In genomic region chr3:195106418-195106906, GRCh38 we compare ENCODE assay signal across 1 cellular context.
TF ChIP-seq lines count a peak whose summit lies in the region.

No MANE protein-coding gene starts in this region.

TF ChIP-seq in HepG2, 621 proteins besides CTCF, POLR2A, EP300 and RAD21 (continued from another document and continues in another):
- TF ChIP-seq, protein P1, sequence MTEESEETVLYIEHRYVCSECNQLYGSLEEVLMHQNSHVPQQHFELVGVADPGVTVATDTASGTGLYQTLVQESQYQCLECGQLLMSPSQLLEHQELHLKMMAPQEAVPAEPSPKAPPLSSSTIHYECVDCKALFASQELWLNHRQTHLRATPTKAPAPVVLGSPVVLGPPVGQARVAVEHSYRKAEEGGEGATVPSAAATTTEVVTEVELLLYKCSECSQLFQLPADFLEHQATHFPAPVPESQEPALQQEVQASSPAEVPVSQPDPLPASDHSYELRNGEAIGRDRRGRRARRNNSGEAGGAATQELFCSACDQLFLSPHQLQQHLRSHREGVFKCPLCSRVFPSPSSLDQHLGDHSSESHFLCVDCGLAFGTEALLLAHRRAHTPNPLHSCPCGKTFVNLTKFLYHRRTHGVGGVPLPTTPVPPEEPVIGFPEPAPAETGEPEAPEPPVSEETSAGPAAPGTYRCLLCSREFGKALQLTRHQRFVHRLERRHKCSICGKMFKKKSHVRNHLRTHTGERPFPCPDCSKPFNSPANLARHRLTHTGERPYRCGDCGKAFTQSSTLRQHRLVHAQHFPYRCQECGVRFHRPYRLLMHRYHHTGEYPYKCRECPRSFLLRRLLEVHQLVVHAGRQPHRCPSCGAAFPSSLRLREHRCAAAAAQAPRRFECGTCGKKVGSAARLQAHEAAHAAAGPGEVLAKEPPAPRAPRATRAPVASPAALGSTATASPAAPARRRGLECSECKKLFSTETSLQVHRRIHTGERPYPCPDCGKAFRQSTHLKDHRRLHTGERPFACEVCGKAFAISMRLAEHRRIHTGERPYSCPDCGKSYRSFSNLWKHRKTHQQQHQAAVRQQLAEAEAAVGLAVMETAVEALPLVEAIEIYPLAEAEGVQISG (CRISPR knock-in tag; IDR thresholded peaks at IDR 0.05), result peak; percentile 46; the same call in 1 of the 2 replicates
- no peak for TF ChIP-seq ZNF205 (CRISPR knock-in tag; IDR thresholded peaks at IDR 0.05)
- no peak for TF ChIP-seq MAFF (IDR thresholded peaks at IDR 0.05; ENCODE audit: low read depth, low read length)
- TF ChIP-seq NCOA2 (CRISPR knock-in tag; IDR thresholded peaks at IDR 0.05), result no peak
- TF ChIP-seq CENPT (CRISPR knock-in tag; IDR thresholded peaks at IDR 0.05; ENCODE audit: low read depth), result no peak
- no peak for TF ChIP-seq ZNF256 (CRISPR knock-in tag; conservative IDR thresholded peaks at IDR 0.05)
- 0 out of 2 replicates have a peak, but pooled peaks have one; percentile 27 for TF ChIP-seq NR2C2 (CRISPR knock-in tag; IDR thresholded peaks at IDR 0.05; ENCODE audit: borderline replicate concordance)
- TF ChIP-seq, protein P2, sequence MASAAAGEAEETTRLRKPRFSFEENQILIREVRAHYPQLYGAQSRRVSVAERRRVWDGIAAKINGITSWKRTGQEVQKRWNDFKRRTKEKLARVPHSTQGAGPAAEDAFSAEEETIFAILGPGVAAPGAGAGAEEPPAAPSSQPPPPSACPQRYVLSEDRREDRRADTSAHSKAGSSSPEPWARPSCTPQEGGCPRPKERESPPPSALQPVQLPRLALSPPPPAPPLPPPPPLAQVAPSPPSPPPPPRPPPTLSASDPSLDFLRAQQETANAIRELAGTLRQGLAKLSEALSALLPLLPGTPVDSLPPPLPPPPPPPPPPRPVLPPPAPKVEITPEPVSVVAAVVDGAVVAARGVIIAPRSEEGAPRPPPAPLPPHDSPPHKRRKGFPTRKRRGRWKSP (CRISPR knock-in tag; IDR thresholded peaks at IDR 0.05), result no peak
- no peak for TF ChIP-seq FOXA1 (IDR thresholded peaks at IDR 0.05)
- TF ChIP-seq FOXA1 (CRISPR knock-in tag; IDR thresholded peaks at IDR 0.05), result no peak
- TF ChIP-seq ZNF75D (CRISPR knock-in tag; IDR thresholded peaks at IDR 0.05; ENCODE audit: borderline replicate concordance), result no peak
- peak; percentile 37; the same call in 1 of the 2 replicates for TF ChIP-seq ZBTB8A (CRISPR knock-in tag; IDR thresholded peaks at IDR 0.05; ENCODE audit: borderline replicate concordance, low read depth)
- no peak for TF ChIP-seq ZNF557 (CRISPR knock-in tag; IDR thresholded peaks at IDR 0.05)
- no peak for TF ChIP-seq SMARCC2 (IDR thresholded peaks at IDR 0.05)
- TF ChIP-seq, protein P3, sequence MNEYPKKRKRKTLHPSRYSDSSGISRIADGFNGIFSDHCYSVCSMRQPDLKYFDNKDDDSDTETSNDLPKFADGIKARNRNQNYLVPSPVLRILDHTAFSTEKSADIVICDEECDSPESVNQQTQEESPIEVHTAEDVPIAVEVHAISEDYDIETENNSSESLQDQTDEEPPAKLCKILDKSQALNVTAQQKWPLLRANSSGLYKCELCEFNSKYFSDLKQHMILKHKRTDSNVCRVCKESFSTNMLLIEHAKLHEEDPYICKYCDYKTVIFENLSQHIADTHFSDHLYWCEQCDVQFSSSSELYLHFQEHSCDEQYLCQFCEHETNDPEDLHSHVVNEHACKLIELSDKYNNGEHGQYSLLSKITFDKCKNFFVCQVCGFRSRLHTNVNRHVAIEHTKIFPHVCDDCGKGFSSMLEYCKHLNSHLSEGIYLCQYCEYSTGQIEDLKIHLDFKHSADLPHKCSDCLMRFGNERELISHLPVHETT (CRISPR knock-in tag; conservative IDR thresholded peaks at IDR 0.05), result no peak
- TF ChIP-seq ZNF616 (CRISPR knock-in tag; IDR thresholded peaks at IDR 0.05; ENCODE audit: low read depth), result no peak
- TF ChIP-seq KDM1A (CRISPR knock-in tag; IDR thresholded peaks at IDR 0.05), result no peak
- 0 out of 2 replicates have a peak, but pooled peaks have one; percentile 68 for TF ChIP-seq ZNF543 (CRISPR knock-in tag; IDR thresholded peaks at IDR 0.05)
- TF ChIP-seq NFRKB (IDR thresholded peaks at IDR 0.05), result no peak
- TF ChIP-seq, protein P4, sequence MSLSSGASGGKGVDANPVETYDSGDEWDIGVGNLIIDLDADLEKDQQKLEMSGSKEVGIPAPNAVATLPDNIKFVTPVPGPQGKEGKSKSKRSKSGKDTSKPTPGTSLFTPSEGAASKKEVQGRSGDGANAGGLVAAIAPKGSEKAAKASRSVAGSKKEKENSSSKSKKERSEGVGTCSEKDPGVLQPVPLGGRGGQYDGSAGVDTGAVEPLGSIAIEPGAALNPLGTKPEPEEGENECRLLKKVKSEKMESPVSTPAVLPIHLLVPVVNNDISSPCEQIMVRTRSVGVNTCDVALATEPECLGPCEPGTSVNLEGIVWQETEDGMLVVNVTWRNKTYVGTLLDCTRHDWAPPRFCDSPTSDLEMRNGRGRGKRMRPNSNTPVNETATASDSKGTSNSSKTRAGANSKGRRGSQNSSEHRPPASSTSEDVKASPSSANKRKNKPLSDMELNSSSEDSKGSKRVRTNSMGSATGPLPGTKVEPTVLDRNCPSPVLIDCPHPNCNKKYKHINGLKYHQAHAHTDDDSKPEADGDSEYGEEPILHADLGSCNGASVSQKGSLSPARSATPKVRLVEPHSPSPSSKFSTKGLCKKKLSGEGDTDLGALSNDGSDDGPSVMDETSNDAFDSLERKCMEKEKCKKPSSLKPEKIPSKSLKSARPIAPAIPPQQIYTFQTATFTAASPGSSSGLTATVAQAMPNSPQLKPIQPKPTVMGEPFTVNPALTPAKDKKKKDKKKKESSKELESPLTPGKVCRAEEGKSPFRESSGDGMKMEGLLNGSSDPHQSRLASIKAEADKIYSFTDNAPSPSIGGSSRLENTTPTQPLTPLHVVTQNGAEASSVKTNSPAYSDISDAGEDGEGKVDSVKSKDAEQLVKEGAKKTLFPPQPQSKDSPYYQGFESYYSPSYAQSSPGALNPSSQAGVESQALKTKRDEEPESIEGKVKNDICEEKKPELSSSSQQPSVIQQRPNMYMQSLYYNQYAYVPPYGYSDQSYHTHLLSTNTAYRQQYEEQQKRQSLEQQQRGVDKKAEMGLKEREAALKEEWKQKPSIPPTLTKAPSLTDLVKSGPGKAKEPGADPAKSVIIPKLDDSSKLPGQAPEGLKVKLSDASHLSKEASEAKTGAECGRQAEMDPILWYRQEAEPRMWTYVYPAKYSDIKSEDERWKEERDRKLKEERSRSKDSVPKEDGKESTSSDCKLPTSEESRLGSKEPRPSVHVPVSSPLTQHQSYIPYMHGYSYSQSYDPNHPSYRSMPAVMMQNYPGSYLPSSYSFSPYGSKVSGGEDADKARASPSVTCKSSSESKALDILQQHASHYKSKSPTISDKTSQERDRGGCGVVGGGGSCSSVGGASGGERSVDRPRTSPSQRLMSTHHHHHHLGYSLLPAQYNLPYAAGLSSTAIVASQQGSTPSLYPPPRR (CRISPR knock-in tag; IDR thresholded peaks at IDR 0.05; ENCODE audit: borderline replicate concordance), result peak; percentile 71; the same call in 1 of the 2 replicates
- TF ChIP-seq GPN1 (CRISPR knock-in tag; IDR thresholded peaks at IDR 0.05; ENCODE audit: borderline replicate concordance), result no peak
- TF ChIP-seq CHD4 (IDR thresholded peaks at IDR 0.05; ENCODE audit: borderline replicate concordance, low read length), result no peak
- TF ChIP-seq, protein P5, sequence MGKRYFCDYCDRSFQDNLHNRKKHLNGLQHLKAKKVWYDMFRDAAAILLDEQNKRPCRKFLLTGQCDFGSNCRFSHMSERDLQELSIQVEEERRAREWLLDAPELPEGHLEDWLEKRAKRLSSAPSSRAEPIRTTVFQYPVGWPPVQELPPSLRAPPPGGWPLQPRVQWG (CRISPR knock-in tag; IDR thresholded peaks at IDR 0.05; ENCODE audit: borderline replicate concordance, low read depth), result no peak
- no peak for TF ChIP-seq KAT7 (CRISPR knock-in tag; IDR thresholded peaks at IDR 0.05; ENCODE audit: borderline replicate concordance)
- TF ChIP-seq ZNF710 (CRISPR knock-in tag; IDR thresholded peaks at IDR 0.05; ENCODE audit: borderline replicate concordance), result no peak
- peak; percentile 64; the same call in 1 of the 2 replicates for TF ChIP-seq ZNF761 (CRISPR knock-in tag; conservative IDR thresholded peaks at IDR 0.05)
- TF ChIP-seq MAX (IDR thresholded peaks at IDR 0.05), result no peak
- TF ChIP-seq ZNF142 (CRISPR knock-in tag; IDR thresholded peaks at IDR 0.05), result no peak
- no peak for TF ChIP-seq ZNF207 (IDR thresholded peaks at IDR 0.05; ENCODE audit: borderline replicate concordance)
- no peak for TF ChIP-seq ATF7 (IDR thresholded peaks at IDR 0.05)
- no peak for TF ChIP-seq ATF7 (CRISPR knock-in tag; IDR thresholded peaks at IDR 0.05)
- TF ChIP-seq POGZ (CRISPR knock-in tag; IDR thresholded peaks at IDR 0.05), result 0 out of 2 replicates have a peak, but pooled peaks have one; percentile 46
- no peak for TF ChIP-seq FOXO1 (CRISPR knock-in tag; IDR thresholded peaks at IDR 0.05)
- no peak for TF ChIP-seq PPARG (CRISPR knock-in tag; conservative IDR thresholded peaks at IDR 0.05)
- peak; percentile 54; the same call in 1 of the 2 replicates for TF ChIP-seq ZNF709 (CRISPR knock-in tag; IDR thresholded peaks at IDR 0.05)
- TF ChIP-seq GFI1 (CRISPR knock-in tag; IDR thresholded peaks at IDR 0.05; ENCODE audit: borderline replicate concordance), result no peak
